Comparison of ENCODE assay signal across 11 cellular contexts in genomic region chr10:3018247-3018646, GRCh38.
"Had no signal": no experiment of that assay in that cellular context is flagged by ENCODE, and none has a peak within 500 bp of the region (broad histone marks: within the 10 kb centered on the region; RNA-seq: fewer than 3 reads in every experiment).

No MANE protein-coding gene starts in this region.

- H3K27ac Mint-ChIP-seq: GM23338, H9, HFFc6 had no signal

- H3K9me3 Mint-ChIP-seq: HFFc6 had no signal

- H3K27ac ChIP-seq: GM23248 had no signal

- H3K4me2 ChIP-seq: GM23338 had no signal

- H3K4me1 Mint-ChIP-seq: GM23338, H9 had no signal

- DNase-seq: GM23248, GOT3, H7, H9, HCEC 1CT, HFFc6 had no signal

- H2AFZ ChIP-seq: GM23248, GM23338 had no signal

- H3K4me3 Mint-ChIP-seq: GM23338, H9, HFFc6 had no signal

- ATAC-seq: GM23338, HCT116 had no signal

- H3K4me3 ChIP-seq: GM23248, GM23338, HAP-1 had no signal

- H3K4me1 ChIP-seq: HAP-1 had no signal

- H3K9me3 ChIP-seq: HAP-1 had no signal

- H3K36me3 ChIP-seq: HAP-1 had no signal

- H3K9ac ChIP-seq: GM23248 had no signal

- FAIRE-seq: H1, H54 had no signal
